Comparison of ENCODE assay signal across 29 cellular contexts in genomic region chr4:130183096-130183495, GRCh38.
"Had no signal": no experiment of that assay in that cellular context is flagged by ENCODE, and none has a peak within 500 bp of the region (broad histone marks: within the 10 kb centered on the region; RNA-seq: fewer than 3 reads in every experiment).

No MANE protein-coding gene starts in this region.

- FAIRE-seq: endothelial cell of umbilical vein, keratinocyte had no signal

- DNase-seq: activated CD4-positive, alpha-beta T cell treated with anti-CD3 and anti-CD28 coated beads for 48 hours; activated CD4-positive, alpha-beta T cell treated with anti-CD3 and anti-CD28 coated beads, Interleukin-2, amount 50 U/mL, for 48 hours; activated CD8-positive, alpha-beta memory T cell treated with anti-CD3 and anti-CD28 coated beads for 24 hours; activated gamma-delta T cell; activated naive CD4-positive, alpha-beta T cell treated with anti-CD3 and anti-CD28 coated beads, Interleukin-2, amount 50 U/mL, for 16 hours; anterior cingulate cortex; brain microvascular endothelial cell; cortex of kidney; left colon; mammary epithelial cell; midbrain; naive thymus-derived CD4-positive, alpha-beta T cell; ovary; stimulated activated CD4-positive, alpha-beta T cell treated with anti-CD3 and anti-CD28 coated beads, Interleukin-12 subunit alpha, Interleukin-12 subunit beta, amount 100 ng/mL, for 4 hours; stimulated activated CD4-positive, alpha-beta T cell treated with anti-CD3 and anti-CD28 coated beads, Interleukin-4, amount 100 ng/mL, for 1 hour; stimulated activated naive CD8-positive, alpha-beta T cell treated with anti-CD3 and anti-CD28 coated beads, Interleukin-15, Interleukin-2, amounts not matched to agents 100 U/mL and 50 U/mL, for 24 hours; T-helper 17 cell; T1000; testis; transverse colon; WERI-Rb-1 had no signal

- H3K4me3 ChIP-seq: gastroesophageal sphincter, hepatocyte, ovary, skin epidermis, testis, transverse colon had no signal

- ATAC-seq: activated CD4-positive, CD25-positive, alpha-beta regulatory T cell treated with anti-CD3 and anti-CD28 coated beads, Interleukin-2, amount 50 U/mL, for 24 hours; esophagus mucosa; gastroesophageal sphincter; left colon; naive thymus-derived CD4-positive, alpha-beta T cell; sciatic nerve; stimulated activated naive CD8-positive, alpha-beta T cell treated with anti-CD3 and anti-CD28 coated beads, Interleukin-15, Interleukin-2, amounts not matched to agents 100 U/mL and 50 U/mL, for 24 hours; T-helper 17 cell had no signal
